24 cellular contexts compared by ENCODE assay signal in the genomic region with DNA sequence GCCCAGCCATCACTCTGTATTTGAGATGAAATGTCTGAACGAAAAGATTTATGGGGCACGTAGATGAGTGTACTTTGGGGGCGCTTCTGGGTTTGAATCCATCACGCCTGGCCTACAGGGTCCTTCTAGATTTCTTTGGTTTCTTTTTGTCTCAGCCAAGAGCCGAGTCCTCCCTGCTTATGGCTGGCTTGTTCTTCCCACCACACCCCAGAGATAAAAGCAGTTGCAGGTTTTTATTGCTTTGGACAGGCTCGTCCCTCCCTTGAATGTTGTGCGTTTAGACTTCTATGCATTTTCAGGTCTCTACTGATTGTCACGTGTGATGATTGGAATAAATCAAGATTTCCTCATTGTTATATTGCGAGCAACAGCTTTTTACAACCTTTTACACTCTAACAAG. TPM values are rescaled to one million over a fixed set of nuclear protein-coding genes. Genes with fewer than 3 reads are reported as not detected.
DNase-seq lines count a peak whose midpoint lies in the region; ATAC-seq, FAIRE-seq and TF ChIP-seq lines count a peak whose summit lies in the region.
"Had no signal": no experiment of that assay in that cellular context is flagged by ENCODE, and none has a peak within 500 bp of the region (broad histone marks: within the 10 kb centered on the region; RNA-seq: fewer than 3 reads in every experiment).

No MANE protein-coding gene starts in this region.

- no peak for FAIRE-seq in small intestine (lab: Jason Lieb, UNC)
- FAIRE-seq: A204.1, D721Med, GM12878, GM18507 had no signal

- peaks cover 7% of the 10 kb centered on the region for H3K9me3 Mint-ChIP-seq in activated CD4-positive, alpha-beta T cell treated with anti-CD3 and anti-CD28 coated beads, Interleukin-2, amount 10 ng/mL, durations not matched to agents 24 days and 14 days
- peaks cover 4% of the 10 kb centered on the region in 2 donors for H3K9me3 Mint-ChIP-seq in activated T-cell treated with anti-CD3 and anti-CD28 coated beads, Interleukin-2, amount 50 U/mL, for 72 hours
- peaks cover 35% of the 10 kb centered on the region for H3K9me3 Mint-ChIP-seq in HFFc6

- peak; percentile 9 for DNase-seq in activated CD4-positive, alpha-beta T cell treated with anti-CD3 and anti-CD28 coated beads, Interleukin-2, amount 10 ng/mL, durations not matched to agents 24 days and 14 days
- no peak for DNase-seq in activated CD4-positive, alpha-beta T cell treated with anti-CD3 and anti-CD28 coated beads, Interleukin-2, amount 50 U/mL, for 48 hours
- DNase-seq in mucosa of descending colon (peak in 1 of 3 donors; percentile 79), small intestine (peak; percentile 64), H7 (no peak), HFFc6 (no peak)
- no peak for DNase-seq in activated T-cell treated with anti-CD3 and anti-CD28 coated beads, Interleukin-2, amount 50 U/mL, for 72 hours
- DNase-seq: CD4-positive, alpha-beta T cell; CD8-positive, alpha-beta memory T cell; DMS 273 treated with DMSO at 0.1 percent for 48 hours; DMS79; EL; GDM1 had no signal

- H3K36me3 ChIP-seq in mucosa of descending colon (ENCODE audit: low read depth) = no peaks in the 10 kb centered on the region
- H3K36me3 ChIP-seq in small intestine (ENCODE audit: control insufficient read depth in 2 of 2, insufficient read depth in 2 of 2, low read length in 2 of 2) = no peaks in the 10 kb centered on the region
- no peaks in the 10 kb centered on the region for H3K36me3 ChIP-seq in H7 (replicated peaks; ENCODE audit: control insufficient read depth, insufficient read depth, low read length)
- H3K36me3 ChIP-seq: BLaER1 treated with 17β-estradiol and CSF1 and Interleukin-3, amounts not matched to agents 10 nM and 100 nM; HAP-1 had no signal

- H3K9me3 ChIP-seq in mucosa of descending colon (no peaks in the 10 kb centered on the region), small intestine (ENCODE audit: control insufficient read depth, low read depth) (no peaks in the 10 kb centered on the region)
- H3K9me3 ChIP-seq: HAP-1 had no signal

- H3K27ac Mint-ChIP-seq in activated CD4-positive, alpha-beta T cell treated with anti-CD3 and anti-CD28 coated beads, Interleukin-2, amount 10 ng/mL, durations not matched to agents 24 days and 14 days = no peak overlapping the region
- no peak overlapping the region for H3K27ac Mint-ChIP-seq in activated T-cell treated with anti-CD3 and anti-CD28 coated beads, Interleukin-2, amount 50 U/mL, for 72 hours
- no peak overlapping the region for H3K27ac Mint-ChIP-seq in HFFc6
- H3K27ac Mint-ChIP-seq: B cell; CD14-positive monocyte; CD4-positive, alpha-beta T cell; CD8-positive, alpha-beta memory T cell; GM23338 had no signal

- H3K4me1 ChIP-seq in mucosa of descending colon (ENCODE audit: low read depth) = peaks cover 3% of the 10 kb centered on the region
- no peaks in the 10 kb centered on the region for H3K4me1 ChIP-seq in small intestine (ENCODE audit: control insufficient read depth in 2 of 2, insufficient read depth in 1 of 2, low read depth in 1 of 2, low read length in 1 of 2)
- H3K4me1 ChIP-seq: BLaER1 treated with 17β-estradiol and CSF1 and Interleukin-3, amounts not matched to agents 10 nM and 100 nM; HAP-1 had no signal

- ATAC-seq in mucosa of descending colon = peak; percentile 94
- ATAC-seq in activated T-cell treated with anti-CD3 and anti-CD28 coated beads, Interleukin-2, amount 50 U/mL, for 72 hours (replicated peaks in 1 of 2) = no peak
- ATAC-seq: GM12878, GM23338 had no signal

- no peak overlapping the region for H3K27ac ChIP-seq in small intestine (ENCODE audit: low read depth in 1 of 2, low read length in 1 of 2)
- H3K27ac ChIP-seq: 22Rv1; BLaER1 treated with 17β-estradiol and CSF1 and Interleukin-3, amounts not matched to agents 10 nM and 100 nM had no signal

- H3K4me3 Mint-ChIP-seq in activated CD4-positive, alpha-beta T cell treated with anti-CD3 and anti-CD28 coated beads, Interleukin-2, amount 10 ng/mL, durations not matched to agents 24 days and 14 days = no peak overlapping the region
- H3K4me3 Mint-ChIP-seq in activated T-cell treated with anti-CD3 and anti-CD28 coated beads, Interleukin-2, amount 50 U/mL, for 72 hours = no peak overlapping the region
- no peak overlapping the region for H3K4me3 Mint-ChIP-seq in HFFc6
- H3K4me3 Mint-ChIP-seq: B cell; CD14-positive monocyte; CD4-positive, alpha-beta T cell; CD8-positive, alpha-beta memory T cell; GM23338 had no signal

- TF ChIP-seq CTCF in mucosa of descending colon (IDR thresholded peaks at IDR 0.05) (no peak), HFFc6 (IDR thresholded peaks at IDR 0.05) (no peak)

- peaks cover 0 to 2% of the 10 kb centered on the region in 2 donors for H3K27me3 ChIP-seq in small intestine (ENCODE audit: control insufficient read depth in 2 of 2, insufficient read depth in 2 of 2, low read length in 2 of 2)
- no peaks in the 10 kb centered on the region for H3K27me3 ChIP-seq in H7 (ENCODE audit: control insufficient read depth, insufficient read depth, low read length)
- H3K27me3 ChIP-seq: BLaER1 treated with 17β-estradiol and CSF1 and Interleukin-3, amounts not matched to agents 10 nM and 100 nM had no signal

- WGBS in small intestine, 3 donors = 26 to 71% (median 43%) methylated on average over 9 of the region's 9 CpGs

- H3K4me3 ChIP-seq in mucosa of descending colon = no peak overlapping the region
- H3K4me3 ChIP-seq in small intestine (ENCODE audit: low read depth in 1 of 2, low read length in 2 of 2) = no peak overlapping the region
- no peak overlapping the region for H3K4me3 ChIP-seq in H7 (ENCODE audit: insufficient read depth, low read depth, low read length)
- H3K4me3 ChIP-seq: BLaER1 treated with 17β-estradiol and CSF1 and Interleukin-3, amounts not matched to agents 10 nM and 100 nM; GM12878; GM23338; HAP-1 had no signal

- H3K27me3 Mint-ChIP-seq in activated CD4-positive, alpha-beta T cell treated with anti-CD3 and anti-CD28 coated beads, Interleukin-2, amount 10 ng/mL, durations not matched to agents 24 days and 14 days = peaks cover 2% of the 10 kb centered on the region
- H3K27me3 Mint-ChIP-seq in activated T-cell treated with anti-CD3 and anti-CD28 coated beads, Interleukin-2, amount 50 U/mL, for 72 hours (ENCODE audit: low read depth) = peaks cover 27% of the 10 kb centered on the region
- H3K27me3 Mint-ChIP-seq in HFFc6 (ENCODE audit: insufficient read depth) = no peaks in the 10 kb centered on the region; the same call in 1 of the 2 replicates

- intact Hi-C loops in activated CD4-positive, alpha-beta T cell treated with anti-CD3 and anti-CD28 coated beads, Interleukin-2, amount 10 ng/mL, durations not matched to agents 24 days and 14 days (cut with micrococcal nuclease) = no loop called here
- intact Hi-C loops in mucosa of descending colon (cut with DNase I, micrococcal nuclease) = no loop called here

- no peaks in the 10 kb centered on the region for H3K4me1 Mint-ChIP-seq in activated CD4-positive, alpha-beta T cell treated with anti-CD3 and anti-CD28 coated beads, Interleukin-2, amount 10 ng/mL, durations not matched to agents 24 days and 14 days
- H3K4me1 Mint-ChIP-seq in activated T-cell treated with anti-CD3 and anti-CD28 coated beads, Interleukin-2, amount 50 U/mL, for 72 hours (ENCODE audit: low read depth) = peaks cover under 1% of the 10 kb centered on the region
- H3K4me1 Mint-ChIP-seq in HFFc6 (ENCODE audit: low read depth) = no peaks in the 10 kb centered on the region
- H3K4me1 Mint-ChIP-seq: B cell; CD14-positive monocyte; CD8-positive, alpha-beta memory T cell had no signal

- no peaks in the 10 kb centered on the region for H3K36me3 Mint-ChIP-seq in activated CD4-positive, alpha-beta T cell treated with anti-CD3 and anti-CD28 coated beads, Interleukin-2, amount 10 ng/mL, durations not matched to agents 24 days and 14 days (ENCODE audit: low read depth)
- H3K36me3 Mint-ChIP-seq in activated T-cell treated with anti-CD3 and anti-CD28 coated beads, Interleukin-2, amount 50 U/mL, for 72 hours (ENCODE audit: insufficient read depth in 2 of 2) = peaks cover 0 to 4% of the 10 kb centered on the region in 2 donors
- H3K36me3 Mint-ChIP-seq in HFFc6 (ENCODE audit: low read depth) = no peaks in the 10 kb centered on the region
- H3K36me3 Mint-ChIP-seq: CD14-positive monocyte; CD8-positive, alpha-beta memory T cell had no signal

RNA-seq across cellular contexts. Expression of gene OTUD7A, which starts 55.1 kb away (rescaled TPM):
- 3.8 and 4.2 TPM in 2 replicates for total RNA-seq in activated CD4-positive, alpha-beta T cell treated with anti-CD3 and anti-CD28 coated beads, Interleukin-2, amount 10 ng/mL, durations not matched to agents 24 days and 14 days
- total RNA-seq in mucosa of descending colon = 1 to 10 TPM; 4.5 to 9.2 (median 5.3) TPM
- 1 to 10 TPM in 1 of 3 donors, under 1 TPM in 2; 0.27 to 1.4 (median 0.89) TPM for polyA plus RNA-seq in small intestine
- total RNA-seq in H7 (2014; rRNA removed; shearing (Covaris generic)) = 0.41 and 1.2 TPM in 2 replicates
- total RNA-seq in activated T-cell treated with anti-CD3 and anti-CD28 coated beads, Interleukin-2, amount 50 U/mL, for 72 hours = 1 to 10 TPM in 1 of 2 donors, under 1 TPM in 1; 0.89 to 2.4 TPM
- under 1 TPM; 0.05 to 0.74 (median 0.36) TPM for total RNA-seq in HFFc6 (2021; fragmentation: NEBNext Ultra II Directional; extraction: Animal tissue kit (Norgen Biotek cat#: 25700))
- total RNA-seq: H4 had no signal

Comparison
In these comparisons a context has a peak if more than half of its experiments do, and no peak if none do; other contexts are left out.
1. DNase-seq: peak in activated CD4-positive, alpha-beta T cell treated with anti-CD3 and anti-CD28 coated beads, Interleukin-2, amount 10 ng/mL, durations not matched to agents 24 days and 14 days (single experiment) and small intestine (single experiment); none in activated CD4-positive, alpha-beta T cell treated with anti-CD3 and anti-CD28 coated beads, Interleukin-2, amount 50 U/mL, for 48 hours (0 of 2), H7 (single experiment), activated T-cell treated with anti-CD3 and anti-CD28 coated beads, Interleukin-2, amount 50 U/mL, for 72 hours (0 of 2) and HFFc6 (single experiment).